Comparison of ENCODE assay signal across 8 cellular contexts in the genomic region with DNA sequence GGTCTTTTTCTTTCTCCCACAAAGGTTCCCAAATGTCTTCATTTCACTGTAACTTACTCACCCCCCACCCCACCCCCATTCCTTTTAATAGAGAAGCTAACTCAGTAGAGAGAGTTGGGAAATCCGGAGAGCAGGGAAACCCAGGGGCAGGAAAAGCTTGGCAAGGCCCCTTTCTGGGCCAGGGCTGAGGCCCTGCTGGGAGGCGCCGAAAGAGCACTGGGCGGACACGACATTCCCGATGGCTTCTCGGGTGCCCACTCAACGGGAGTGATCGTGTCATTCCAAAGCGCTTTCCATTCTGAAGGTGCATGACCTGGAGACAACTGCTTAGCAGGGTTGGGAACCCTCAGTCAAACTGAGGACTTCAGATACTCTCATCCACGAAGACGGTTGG. TPM values are rescaled to one million over a fixed set of nuclear protein-coding genes. Genes with fewer than 3 reads are reported as not detected.
A peak's percentile ranks its signal among the peaks of the same experiment; 100 is the strongest.
DNase-seq lines count a peak whose midpoint lies in the region; ATAC-seq and TF ChIP-seq lines count a peak whose summit lies in the region.

No MANE protein-coding gene starts in this region.

- H3K9me3 Mint-ChIP-seq in stimulated activated naive CD8-positive, alpha-beta T cell treated with anti-CD3 and anti-CD28 coated beads, Interleukin-15, Interleukin-2, amounts not matched to agents 100 ng/mL and 50 ng/mL, for 24 hours, result no peaks in the 10 kb centered on the region
- no peaks in the 10 kb centered on the region for H3K9me3 Mint-ChIP-seq in activated naive CD8-positive, alpha-beta T cell treated with anti-CD3 and anti-CD28 coated beads, Interleukin-2, amount 10 ng/mL, durations not matched to agents 7 days and 5 days

- H3K36me3 Mint-ChIP-seq in stimulated activated naive CD8-positive, alpha-beta T cell treated with anti-CD3 and anti-CD28 coated beads, Interleukin-15, Interleukin-2, amounts not matched to agents 100 ng/mL and 50 ng/mL, for 24 hours (ENCODE audit: low read depth), result peaks cover 33% of the 10 kb centered on the region
- peaks cover 6% of the 10 kb centered on the region for H3K36me3 Mint-ChIP-seq in activated naive CD8-positive, alpha-beta T cell treated with anti-CD3 and anti-CD28 coated beads, Interleukin-2, amount 10 ng/mL, durations not matched to agents 7 days and 5 days

- H3K36me3 ChIP-seq in right lobe of liver, result peaks cover 0 to 32% (median 12%) of the 10 kb centered on the region in 4 donors

- TF ChIP-seq CTCF in right lobe of liver (IDR thresholded peaks at IDR 0.05), result no peak

- TF ChIP-seq POLR2A in right lobe of liver (IDR thresholded peaks at IDR 0.05), result no peak

- no peak for ATAC-seq in stimulated activated naive CD8-positive, alpha-beta T cell treated with anti-CD3 and anti-CD28 coated beads, Interleukin-15, Interleukin-2, amounts not matched to agents 100 U/mL and 50 U/mL, for 24 hours
- no peak for ATAC-seq in activated naive CD8-positive, alpha-beta T cell treated with anti-CD3 and anti-CD28 coated beads, Interleukin-2, amount 10 ng/mL, durations not matched to agents 7 days and 5 days (ENCODE audit: low read depth)
- ATAC-seq in right lobe of liver, result no peak
- ATAC-seq in activated CD4-positive, CD25-positive, alpha-beta regulatory T cell treated with anti-CD3 and anti-CD28 coated beads, Interleukin-2, amount 50 U/mL, for 24 hours, result no peak

- intact Hi-C loops in right lobe of liver (cut with DNase I), result no loop called here

- peaks cover 48% of the 10 kb centered on the region for H3K4me1 Mint-ChIP-seq in stimulated activated naive CD8-positive, alpha-beta T cell treated with anti-CD3 and anti-CD28 coated beads, Interleukin-15, Interleukin-2, amounts not matched to agents 100 ng/mL and 50 ng/mL, for 24 hours (ENCODE audit: low read depth)
- H3K4me1 Mint-ChIP-seq in activated naive CD8-positive, alpha-beta T cell treated with anti-CD3 and anti-CD28 coated beads, Interleukin-2, amount 10 ng/mL, durations not matched to agents 7 days and 5 days, result peaks cover 20% of the 10 kb centered on the region

- POLR2A ChIA-PET in activated naive CD8-positive, alpha-beta T cell treated with anti-CD3 and anti-CD28 coated beads, Interleukin-2, amount 10 ng/mL, durations not matched to agents 7 days and 5 days (lab: Charles Lee), result interaction anchor here (0.5 to 10.1 kb wide), 12 partner anchors 8 to 323 kb away, joined by 3 to 244 read pairs (median 12); a partner anchor contains a TSS

- no peaks in the 10 kb centered on the region for H3K9me3 ChIP-seq in right lobe of liver

- DNase-seq in stimulated activated naive CD8-positive, alpha-beta T cell treated with anti-CD3 and anti-CD28 coated beads, Interleukin-15, Interleukin-2, amounts not matched to agents 100 U/mL and 50 U/mL, for 24 hours, result no peak
- DNase-seq in activated naive CD8-positive, alpha-beta T cell treated with anti-CD3 and anti-CD28 coated beads, Interleukin-2, amount 10 ng/mL, durations not matched to agents 7 days and 5 days, result no peak
- peak in 1 of 3 donors; percentile 52 for DNase-seq in right lobe of liver
- DNase-seq in nucleus accumbens (lab: John Stamatoyannopoulos, UW), result no peak
- DNase-seq in occipital lobe (lab: John Stamatoyannopoulos, UW), result no peak
- DNase-seq in NCI-H345 treated with DMSO at 0.1 percent for 48 hours (lab: John Stamatoyannopoulos, UW; ENCODE audit: unreplicated experiment), result no peak

- H3K27me3 ChIP-seq in right lobe of liver, result no peaks in the 10 kb centered on the region

- H3K27me3 Mint-ChIP-seq in stimulated activated naive CD8-positive, alpha-beta T cell treated with anti-CD3 and anti-CD28 coated beads, Interleukin-15, Interleukin-2, amounts not matched to agents 100 ng/mL and 50 ng/mL, for 24 hours, result no peaks in the 10 kb centered on the region
- H3K27me3 Mint-ChIP-seq in activated naive CD8-positive, alpha-beta T cell treated with anti-CD3 and anti-CD28 coated beads, Interleukin-2, amount 10 ng/mL, durations not matched to agents 7 days and 5 days, result no peaks in the 10 kb centered on the region

- WGBS in right lobe of liver (ENCODE audit: insufficient coverage, low coverage, low lambda C conversion rate, missing lambda C conversion rate), result 20% methylated on average over 12 of the region's 12 CpGs

- peak overlapping the region; percentile 86 for H3K27ac Mint-ChIP-seq in stimulated activated naive CD8-positive, alpha-beta T cell treated with anti-CD3 and anti-CD28 coated beads, Interleukin-15, Interleukin-2, amounts not matched to agents 100 ng/mL and 50 ng/mL, for 24 hours
- peak overlapping the region; percentile 98 for H3K27ac Mint-ChIP-seq in activated naive CD8-positive, alpha-beta T cell treated with anti-CD3 and anti-CD28 coated beads, Interleukin-2, amount 10 ng/mL, durations not matched to agents 7 days and 5 days

- H3K4me3 ChIP-seq in right lobe of liver, result peak overlapping the region; percentile 92 to 99 (median 97)

- peak overlapping the region; percentile 82 to 100 (median 99) for H3K27ac ChIP-seq in right lobe of liver

- peak overlapping the region; percentile 91 for H3K4me3 Mint-ChIP-seq in stimulated activated naive CD8-positive, alpha-beta T cell treated with anti-CD3 and anti-CD28 coated beads, Interleukin-15, Interleukin-2, amounts not matched to agents 100 ng/mL and 50 ng/mL, for 24 hours
- peak overlapping the region; percentile 96 for H3K4me3 Mint-ChIP-seq in activated naive CD8-positive, alpha-beta T cell treated with anti-CD3 and anti-CD28 coated beads, Interleukin-2, amount 10 ng/mL, durations not matched to agents 7 days and 5 days

- peaks cover 0 to 31% (median 11%) of the 10 kb centered on the region in 4 donors for H3K4me1 ChIP-seq in right lobe of liver

RNA-seq across cellular contexts. Expression of a gene that starts 1.6 kb away (rescaled TPM):
- total RNA-seq in activated naive CD8-positive, alpha-beta T cell treated with anti-CD3 and anti-CD28 coated beads, Interleukin-2, amount 10 ng/mL, durations not matched to agents 7 days and 5 days, result 10 to 100 TPM; 27.9 to 29.9 TPM
- total RNA-seq in right lobe of liver, result 10 to 100 TPM in 2 of 6 experiments, 1 to 10 TPM in 4; 7.5 to 17.0 (median 8.1) TPM
- total RNA-seq in occipital lobe, result 47.4 TPM

RNA-seq across cellular contexts. Expression of a gene that starts 2.0 kb away (rescaled TPM):
- total RNA-seq in activated naive CD8-positive, alpha-beta T cell treated with anti-CD3 and anti-CD28 coated beads, Interleukin-2, amount 10 ng/mL, durations not matched to agents 7 days and 5 days, result 10 to 100 TPM; 78.9 to 82.4 TPM
- total RNA-seq in right lobe of liver (100 to 1,000 TPM in 1 of 6 experiments, 10 to 100 TPM in 5; 39.2 to 100 (median 44.8) TPM), occipital lobe (33.4 TPM)

RNA-seq across cellular contexts. Expression of a gene that starts 9.3 kb away (rescaled TPM):
- 100 to 1,000 TPM; 145 to 146 TPM for total RNA-seq in activated naive CD8-positive, alpha-beta T cell treated with anti-CD3 and anti-CD28 coated beads, Interleukin-2, amount 10 ng/mL, durations not matched to agents 7 days and 5 days
- total RNA-seq in right lobe of liver, result 10 to 100 TPM; 32.0 to 57.3 (median 39.0) TPM
- total RNA-seq in occipital lobe, result 190 TPM

RNA-seq across cellular contexts. Expression of a gene that starts 12.7 kb away (rescaled TPM):
- total RNA-seq in activated naive CD8-positive, alpha-beta T cell treated with anti-CD3 and anti-CD28 coated beads, Interleukin-2, amount 10 ng/mL, durations not matched to agents 7 days and 5 days, result 100 to 1,000 TPM; 185 to 207 TPM
- total RNA-seq in right lobe of liver (10 to 100 TPM; 35.7 to 72.9 (median 65.4) TPM), occipital lobe (85.6 TPM)

RNA-seq across cellular contexts. Expression of a gene that starts 29.9 kb away (rescaled TPM):
- total RNA-seq in activated naive CD8-positive, alpha-beta T cell treated with anti-CD3 and anti-CD28 coated beads, Interleukin-2, amount 10 ng/mL, durations not matched to agents 7 days and 5 days, result 10 to 100 TPM; 57.4 to 57.7 TPM
- total RNA-seq in right lobe of liver (10 to 100 TPM in 5 of 6 experiments, 1 to 10 TPM in 1; 7.7 to 19.2 (median 11.1) TPM), occipital lobe (53.0 TPM)
